20 cellular contexts compared by ENCODE assay signal in the genomic region with DNA sequence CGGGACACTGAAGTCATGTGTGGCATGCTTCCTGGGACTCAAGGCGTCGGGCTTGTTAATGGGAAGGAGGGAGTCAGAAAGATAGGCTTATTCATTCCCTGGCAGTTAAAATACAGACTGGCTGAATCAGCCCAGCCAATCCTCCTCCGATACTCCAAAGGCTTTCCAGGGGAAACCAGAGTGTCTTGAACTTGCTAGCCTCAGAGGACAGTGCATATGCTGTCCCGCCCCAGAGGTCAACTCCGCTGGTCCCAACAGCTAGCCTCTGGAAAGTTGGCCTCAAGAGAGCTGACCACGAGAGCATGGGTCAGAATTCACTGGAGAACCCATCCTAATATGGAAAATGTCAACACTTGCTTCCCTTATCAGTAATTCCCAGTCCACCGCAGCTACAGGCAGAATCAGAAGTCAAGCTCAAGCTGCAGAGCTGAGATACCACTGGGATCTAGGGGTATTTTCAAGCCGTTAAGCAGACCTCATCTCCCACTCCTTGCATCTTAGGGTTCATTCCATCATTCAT. TPM values are rescaled to one million over a fixed set of nuclear protein-coding genes. Genes with fewer than 3 reads are reported as not detected.
DNase-seq lines count a peak whose midpoint lies in the region; ATAC-seq and TF ChIP-seq lines count a peak whose summit lies in the region.
"Had no signal": no experiment of that assay in that cellular context is flagged by ENCODE, and none has a peak within 500 bp of the region (broad histone marks: within the 10 kb centered on the region; RNA-seq: fewer than 3 reads in every experiment).

No MANE protein-coding gene starts in this region.

- no peak overlapping the region for H3K9ac ChIP-seq in smooth muscle cell (ENCODE audit: low read depth)
- H3K9ac ChIP-seq: BLaER1 had no signal

- peaks cover 3% of the 10 kb centered on the region for H3K79me2 ChIP-seq in smooth muscle cell (ENCODE audit: low read depth)

- H3K9me3 Mint-ChIP-seq in activated CD4-positive, alpha-beta T cell treated with anti-CD3 and anti-CD28 coated beads, Interleukin-2, amount 10 ng/mL, durations not matched to agents 24 days and 14 days, result peaks cover 12% of the 10 kb centered on the region
- peaks cover 0 to 2% (median 0%) of the 10 kb centered on the region in 8 donors for H3K9me3 Mint-ChIP-seq in CD4-positive, alpha-beta memory T cell

- H3K9me3 ChIP-seq in smooth muscle cell (replicated peaks; ENCODE audit: low read depth), result no peaks in the 10 kb centered on the region
- H3K9me3 ChIP-seq in CD4-positive, alpha-beta memory T cell (ENCODE audit: control insufficient read depth in 1 of 2, low read length in 2 of 2), result no peaks in the 10 kb centered on the region
- H3K9me3 ChIP-seq: MG63 had no signal

- H3K27ac Mint-ChIP-seq in activated CD4-positive, alpha-beta T cell treated with anti-CD3 and anti-CD28 coated beads, Interleukin-2, amount 10 ng/mL, durations not matched to agents 24 days and 14 days, result peak overlapping the region; percentile 62
- H3K27ac Mint-ChIP-seq in CD4-positive, alpha-beta memory T cell, result peak overlapping the region in 1 of 7 donors; percentile 26

- WGBS in smooth muscle cell (ENCODE audit: low lambda C conversion rate), result 26% methylated on average over 9 of the region's 9 CpGs

- peak overlapping the region; percentile 7 for H3K4me2 ChIP-seq in smooth muscle cell
- H3K4me2 ChIP-seq: BLaER1 had no signal

- POLR2A ChIA-PET in CD4-positive, alpha-beta memory T cell (lab: Charles Lee; ENCODE audit: partially characterized antibody), result interaction anchor here (1.4 kb wide), 1 partner anchor 12 kb away, joined by 4 read pairs; no protein-coding TSS in a partner anchor

- no peaks in the 10 kb centered on the region for H3K27me3 ChIP-seq in smooth muscle cell (ENCODE audit: low read depth)
- H3K27me3 ChIP-seq in CD4-positive, alpha-beta memory T cell (ENCODE audit: insufficient read depth, low read length), result no peaks in the 10 kb centered on the region
- H3K27me3 ChIP-seq: BLaER1, MG63 had no signal

- TF ChIP-seq CTCF in coronary artery (IDR thresholded peaks at IDR 0.05) (no peak), smooth muscle cell (IDR thresholded peaks at IDR 0.05; ENCODE audit: borderline replicate concordance, insufficient read depth, poor library complexity, severe bottlenecking) (no peak)

- H3K36me3 ChIP-seq in smooth muscle cell (ENCODE audit: low read depth), result no peaks in the 10 kb centered on the region
- H3K36me3 ChIP-seq in CD4-positive, alpha-beta memory T cell (ENCODE audit: insufficient read depth, low read length), result no peaks in the 10 kb centered on the region
- H3K36me3 ChIP-seq: BLaER1, MG63 had no signal

- DNase-seq in activated CD4-positive, alpha-beta T cell treated with anti-CD3 and anti-CD28 coated beads, Interleukin-2, amount 10 ng/mL, durations not matched to agents 24 days and 14 days, result no peak
- no peak for DNase-seq in activated CD4-positive, alpha-beta T cell treated with anti-CD3 and anti-CD28 coated beads, Interleukin-2, amount 50 U/mL, for 4 hours
- DNase-seq in coronary artery (ENCODE audit: low spot score), result no peak
- DNase-seq in left lobe of liver (ENCODE audit: low spot score), result peak; percentile 77
- no peak for DNase-seq in smooth muscle cell (lab: John Stamatoyannopoulos, UW; ENCODE audit: unreplicated experiment)
- no peak for DNase-seq in CD4-positive, alpha-beta memory T cell
- DNase-seq: activated CD4-positive, alpha-beta T cell treated with anti-CD3 and anti-CD28 coated beads, Interleukin-2, amount 10 ng/mL, durations not matched to agents 7 days and 5 days; activated T-cell treated with anti-CD3 and anti-CD28 coated beads, Interleukin-2, amount 50 U/mL, for 48 hours; anterior cingulate cortex; MG63; NCI-H2029; NCI-H524 treated with DMSO at 0.1 percent for 48 hours; PC-3; T-helper 9 cell had no signal

- H3K27me3 Mint-ChIP-seq in activated CD4-positive, alpha-beta T cell treated with anti-CD3 and anti-CD28 coated beads, Interleukin-2, amount 10 ng/mL, durations not matched to agents 24 days and 14 days, result no peaks in the 10 kb centered on the region
- no peaks in the 10 kb centered on the region for H3K27me3 Mint-ChIP-seq in CD4-positive, alpha-beta memory T cell
- H3K27me3 Mint-ChIP-seq: activated CD4-positive, alpha-beta T cell treated with anti-CD3 and anti-CD28 coated beads, Interleukin-2, amount 10 ng/mL, durations not matched to agents 7 days and 5 days had no signal

- peak; percentile 74 for ATAC-seq in left lobe of liver
- no peak for ATAC-seq in HG03159 (IDR thresholded peaks at IDR 0.05; ENCODE audit: unreplicated experiment)
- ATAC-seq in GM19328 (IDR thresholded peaks at IDR 0.05; ENCODE audit: unreplicated experiment), result no peak
- ATAC-seq: PC-3 had no signal

- H3K4me3 Mint-ChIP-seq in activated CD4-positive, alpha-beta T cell treated with anti-CD3 and anti-CD28 coated beads, Interleukin-2, amount 10 ng/mL, durations not matched to agents 24 days and 14 days, result peak overlapping the region; percentile 35
- no peak overlapping the region for H3K4me3 Mint-ChIP-seq in CD4-positive, alpha-beta memory T cell
- H3K4me3 Mint-ChIP-seq: activated CD4-positive, alpha-beta T cell treated with anti-CD3 and anti-CD28 coated beads, Interleukin-2, amount 10 ng/mL, durations not matched to agents 7 days and 5 days had no signal

- peaks cover 4% of the 10 kb centered on the region for H3F3A ChIP-seq in smooth muscle cell (ENCODE audit: low read depth)

- H3K4me3 ChIP-seq in coronary artery (peak overlapping the region; percentile 26), smooth muscle cell (no peak overlapping the region)
- H3K4me3 ChIP-seq in CD4-positive, alpha-beta memory T cell (ENCODE audit: low read length in 2 of 2), result no peak overlapping the region
- H3K4me3 ChIP-seq: BLaER1, MG63, SK-N-MC had no signal

- no peaks in the 10 kb centered on the region for H4K20me1 ChIP-seq in smooth muscle cell (ENCODE audit: low read depth)
- H4K20me1 ChIP-seq: BLaER1 had no signal

- intact Hi-C loops in activated CD4-positive, alpha-beta T cell treated with anti-CD3 and anti-CD28 coated beads, Interleukin-2, amount 10 ng/mL, durations not matched to agents 24 days and 14 days (cut with micrococcal nuclease), result no loop called here
- intact Hi-C loops in CD4-positive, alpha-beta memory T cell (cut with micrococcal nuclease), result no loop called here

- peaks cover 42% of the 10 kb centered on the region for H3K4me1 Mint-ChIP-seq in activated CD4-positive, alpha-beta T cell treated with anti-CD3 and anti-CD28 coated beads, Interleukin-2, amount 10 ng/mL, durations not matched to agents 24 days and 14 days
- H3K4me1 Mint-ChIP-seq in CD4-positive, alpha-beta memory T cell, result peaks cover 34 to 73% (median 41%) of the 10 kb centered on the region in 4 donors

- H3K36me3 Mint-ChIP-seq in activated CD4-positive, alpha-beta T cell treated with anti-CD3 and anti-CD28 coated beads, Interleukin-2, amount 10 ng/mL, durations not matched to agents 24 days and 14 days (ENCODE audit: low read depth), result peaks cover 31% of the 10 kb centered on the region
- H3K36me3 Mint-ChIP-seq in CD4-positive, alpha-beta memory T cell, result peaks cover 11 to 29% of the 10 kb centered on the region in 2 donors

- no peak overlapping the region for H2AFZ ChIP-seq in smooth muscle cell (ENCODE audit: low read depth)

- CTCF ChIA-PET in CD4-positive, alpha-beta memory T cell (lab: Charles Lee; ENCODE audit: partially characterized antibody), result no interaction called here

- no peaks in the 10 kb centered on the region for H3K4me1 ChIP-seq in smooth muscle cell (ENCODE audit: low read depth)
- peaks cover 27% of the 10 kb centered on the region for H3K4me1 ChIP-seq in CD4-positive, alpha-beta memory T cell (ENCODE audit: insufficient read depth, low read length)

- H3K27ac ChIP-seq in coronary artery, result peak overlapping the region in 1 of 2 donors; percentile 44
- no peak overlapping the region for H3K27ac ChIP-seq in smooth muscle cell (ENCODE audit: low read depth)
- H3K27ac ChIP-seq in CD4-positive, alpha-beta memory T cell (ENCODE audit: low read depth, low read length), result no peak overlapping the region
- H3K27ac ChIP-seq: 22Rv1, BLaER1, epithelial cell of prostate, SK-N-MC had no signal

RNA-seq across cellular contexts. Expression of a gene that starts 43.0 kb away (rescaled TPM):
- 110 and 121 TPM in 2 replicates for total RNA-seq in activated CD4-positive, alpha-beta T cell treated with anti-CD3 and anti-CD28 coated beads, Interleukin-2, amount 10 ng/mL, durations not matched to agents 24 days and 14 days
- 21.2 TPM for total RNA-seq in left lobe of liver
- 24.0 and 36.0 TPM in 2 replicates for total RNA-seq in smooth muscle cell
- polyA plus RNA-seq in smooth muscle cell, result 8.2 and 15.7 TPM in 2 replicates
- total RNA-seq in CD4-positive, alpha-beta memory T cell, result 100 to 1,000 TPM; 123 to 131 TPM
- 10 to 100 TPM; 45.1 to 99.4 TPM for polyA plus RNA-seq in CD4-positive, alpha-beta memory T cell
- total RNA-seq: PC-3 had no signal
